In the genomic region with DNA sequence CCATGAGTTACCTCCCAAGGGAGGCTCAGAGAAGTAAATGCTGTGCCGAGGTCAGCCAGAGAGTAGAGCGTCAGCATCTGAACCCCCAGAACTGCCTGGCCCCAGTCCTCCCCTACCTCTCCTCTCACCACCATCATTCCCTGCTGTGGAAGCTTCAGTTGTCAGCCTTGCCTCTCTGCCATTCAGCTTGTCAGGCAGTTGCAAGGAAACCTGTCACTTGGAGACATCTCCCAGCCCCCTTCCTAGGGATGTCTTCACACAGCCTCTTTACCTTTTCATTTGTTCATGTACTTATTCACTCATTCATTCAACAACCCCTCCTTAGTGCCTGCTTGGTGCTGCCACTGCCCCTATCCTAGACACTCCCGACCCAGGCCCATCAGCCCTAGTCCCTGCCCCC, we compare ENCODE assay signal across 1 cellular context.
TF ChIP-seq lines count a peak whose summit lies in the region.

No MANE protein-coding gene starts in this region.

TF ChIP-seq in GM12878, 131 proteins besides CTCF, POLR2A, EP300 and RAD21:
- TF ChIP-seq BACH1 (IDR thresholded peaks at IDR 0.05; ENCODE audit: borderline replicate concordance) (no peak), YY1 (IDR thresholded peaks at IDR 0.05; ENCODE audit: low read depth, low read length) (no peak), PAX5 (IDR thresholded peaks at IDR 0.05; ENCODE audit: borderline replicate concordance, low read depth, low read length) (no peak), TAF1 (IDR thresholded peaks at IDR 0.05; ENCODE audit: borderline replicate concordance, low read depth, low read length) (no peak), STAT1 (conservative IDR thresholded peaks at IDR 0.05) (no peak), YBX1 (IDR thresholded peaks at IDR 0.05) (no peak), CREM (IDR thresholded peaks at IDR 0.05; ENCODE audit: low read depth) (no peak), ZNF24 (IDR thresholded peaks at IDR 0.05) (no peak), HDAC2 (IDR thresholded peaks at IDR 0.05) (no peak), FOS (IDR thresholded peaks at IDR 0.05; ENCODE audit: borderline replicate concordance, extremely low read depth, insufficient read length) (no peak), CEBPB (IDR thresholded peaks at IDR 0.05; ENCODE audit: borderline replicate concordance in 1 of 2, low read depth in 2 of 2, low read length in 2 of 2) (no peak), SPI1 (IDR thresholded peaks at IDR 0.05; ENCODE audit: borderline replicate concordance, insufficient read depth, low read depth, low read length) (no peak), ZNF207 (IDR thresholded peaks at IDR 0.05; ENCODE audit: borderline replicate concordance) (no peak)
- TF ChIP-seq, protein P1, sequence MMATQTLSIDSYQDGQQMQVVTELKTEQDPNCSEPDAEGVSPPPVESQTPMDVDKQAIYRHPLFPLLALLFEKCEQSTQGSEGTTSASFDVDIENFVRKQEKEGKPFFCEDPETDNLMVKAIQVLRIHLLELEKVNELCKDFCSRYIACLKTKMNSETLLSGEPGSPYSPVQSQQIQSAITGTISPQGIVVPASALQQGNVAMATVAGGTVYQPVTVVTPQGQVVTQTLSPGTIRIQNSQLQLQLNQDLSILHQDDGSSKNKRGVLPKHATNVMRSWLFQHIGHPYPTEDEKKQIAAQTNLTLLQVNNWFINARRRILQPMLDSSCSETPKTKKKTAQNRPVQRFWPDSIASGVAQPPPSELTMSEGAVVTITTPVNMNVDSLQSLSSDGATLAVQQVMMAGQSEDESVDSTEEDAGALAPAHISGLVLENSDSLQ (IDR thresholded peaks at IDR 0.05), result no peak
- TF ChIP-seq, protein P2, sequence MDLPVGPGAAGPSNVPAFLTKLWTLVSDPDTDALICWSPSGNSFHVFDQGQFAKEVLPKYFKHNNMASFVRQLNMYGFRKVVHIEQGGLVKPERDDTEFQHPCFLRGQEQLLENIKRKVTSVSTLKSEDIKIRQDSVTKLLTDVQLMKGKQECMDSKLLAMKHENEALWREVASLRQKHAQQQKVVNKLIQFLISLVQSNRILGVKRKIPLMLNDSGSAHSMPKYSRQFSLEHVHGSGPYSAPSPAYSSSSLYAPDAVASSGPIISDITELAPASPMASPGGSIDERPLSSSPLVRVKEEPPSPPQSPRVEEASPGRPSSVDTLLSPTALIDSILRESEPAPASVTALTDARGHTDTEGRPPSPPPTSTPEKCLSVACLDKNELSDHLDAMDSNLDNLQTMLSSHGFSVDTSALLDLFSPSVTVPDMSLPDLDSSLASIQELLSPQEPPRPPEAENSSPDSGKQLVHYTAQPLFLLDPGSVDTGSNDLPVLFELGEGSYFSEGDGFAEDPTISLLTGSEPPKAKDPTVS (IDR thresholded peaks at IDR 0.05; ENCODE audit: low read depth, low read length), result no peak
- TF ChIP-seq, protein P3, sequence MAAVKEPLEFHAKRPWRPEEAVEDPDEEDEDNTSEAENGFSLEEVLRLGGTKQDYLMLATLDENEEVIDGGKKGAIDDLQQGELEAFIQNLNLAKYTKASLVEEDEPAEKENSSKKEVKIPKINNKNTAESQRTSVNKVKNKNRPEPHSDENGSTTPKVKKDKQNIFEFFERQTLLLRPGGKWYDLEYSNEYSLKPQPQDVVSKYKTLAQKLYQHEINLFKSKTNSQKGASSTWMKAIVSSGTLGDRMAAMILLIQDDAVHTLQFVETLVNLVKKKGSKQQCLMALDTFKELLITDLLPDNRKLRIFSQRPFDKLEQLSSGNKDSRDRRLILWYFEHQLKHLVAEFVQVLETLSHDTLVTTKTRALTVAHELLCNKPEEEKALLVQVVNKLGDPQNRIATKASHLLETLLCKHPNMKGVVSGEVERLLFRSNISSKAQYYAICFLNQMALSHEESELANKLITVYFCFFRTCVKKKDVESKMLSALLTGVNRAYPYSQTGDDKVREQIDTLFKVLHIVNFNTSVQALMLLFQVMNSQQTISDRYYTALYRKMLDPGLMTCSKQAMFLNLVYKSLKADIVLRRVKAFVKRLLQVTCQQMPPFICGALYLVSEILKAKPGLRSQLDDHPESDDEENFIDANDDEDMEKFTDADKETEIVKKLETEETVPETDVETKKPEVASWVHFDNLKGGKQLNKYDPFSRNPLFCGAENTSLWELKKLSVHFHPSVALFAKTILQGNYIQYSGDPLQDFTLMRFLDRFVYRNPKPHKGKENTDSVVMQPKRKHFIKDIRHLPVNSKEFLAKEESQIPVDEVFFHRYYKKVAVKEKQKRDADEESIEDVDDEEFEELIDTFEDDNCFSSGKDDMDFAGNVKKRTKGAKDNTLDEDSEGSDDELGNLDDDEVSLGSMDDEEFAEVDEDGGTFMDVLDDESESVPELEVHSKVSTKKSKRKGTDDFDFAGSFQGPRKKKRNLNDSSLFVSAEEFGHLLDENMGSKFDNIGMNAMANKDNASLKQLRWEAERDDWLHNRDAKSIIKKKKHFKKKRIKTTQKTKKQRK (IDR thresholded peaks at IDR 0.05; ENCODE audit: low read depth, low read length), result no peak
- TF ChIP-seq, protein P4, sequence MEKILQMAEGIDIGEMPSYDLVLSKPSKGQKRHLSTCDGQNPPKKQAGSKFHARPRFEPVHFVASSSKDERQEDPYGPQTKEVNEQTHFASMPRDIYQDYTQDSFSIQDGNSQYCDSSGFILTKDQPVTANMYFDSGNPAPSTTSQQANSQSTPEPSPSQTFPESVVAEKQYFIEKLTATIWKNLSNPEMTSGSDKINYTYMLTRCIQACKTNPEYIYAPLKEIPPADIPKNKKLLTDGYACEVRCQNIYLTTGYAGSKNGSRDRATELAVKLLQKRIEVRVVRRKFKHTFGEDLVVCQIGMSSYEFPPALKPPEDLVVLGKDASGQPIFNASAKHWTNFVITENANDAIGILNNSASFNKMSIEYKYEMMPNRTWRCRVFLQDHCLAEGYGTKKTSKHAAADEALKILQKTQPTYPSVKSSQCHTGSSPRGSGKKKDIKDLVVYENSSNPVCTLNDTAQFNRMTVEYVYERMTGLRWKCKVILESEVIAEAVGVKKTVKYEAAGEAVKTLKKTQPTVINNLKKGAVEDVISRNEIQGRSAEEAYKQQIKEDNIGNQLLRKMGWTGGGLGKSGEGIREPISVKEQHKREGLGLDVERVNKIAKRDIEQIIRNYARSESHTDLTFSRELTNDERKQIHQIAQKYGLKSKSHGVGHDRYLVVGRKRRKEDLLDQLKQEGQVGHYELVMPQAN (conservative IDR thresholded peaks at IDR 0.05), result no peak
